ENCODE assay signal across 9 cellular contexts in the genomic region with DNA sequence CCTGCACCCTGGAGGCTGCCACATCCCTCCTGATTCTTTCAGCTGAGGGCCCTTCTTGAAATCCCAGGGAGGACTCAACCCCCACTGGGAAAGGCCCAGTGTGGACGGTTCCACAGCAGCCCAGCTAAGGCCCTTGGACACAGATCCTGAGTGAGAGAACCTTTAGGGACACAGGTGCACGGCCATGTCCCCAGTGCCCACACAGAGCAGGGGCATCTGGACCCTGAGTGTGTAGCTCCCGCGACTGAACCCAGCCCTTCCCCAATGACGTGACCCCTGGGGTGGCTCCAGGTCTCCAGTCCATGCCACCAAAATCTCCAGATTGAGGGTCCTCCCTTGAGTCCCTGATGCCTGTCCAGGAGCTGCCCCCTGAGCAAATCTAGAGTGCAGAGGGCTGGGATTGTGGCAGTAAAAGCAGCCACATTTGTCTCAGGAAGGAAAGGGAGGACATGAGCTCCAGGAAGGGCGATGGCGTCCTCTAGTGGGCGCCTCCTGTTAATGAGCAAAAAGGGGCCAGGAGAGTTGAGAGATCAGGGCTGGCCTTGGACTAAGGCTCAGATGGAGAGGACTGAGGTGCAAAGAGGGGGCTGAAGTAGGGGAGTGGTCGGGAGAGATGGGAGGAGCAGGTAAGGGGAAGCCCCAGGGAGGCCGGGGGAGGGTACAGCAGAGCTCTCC. TPM values are rescaled to one million over a fixed set of nuclear protein-coding genes. Genes with fewer than 3 reads are reported as not detected.
A peak's percentile ranks its signal among the peaks of the same experiment; 100 is the strongest.
DNase-seq lines count a peak whose midpoint lies in the region; ATAC-seq and TF ChIP-seq lines count a peak whose summit lies in the region.
"Had no signal": no experiment of that assay in that cellular context is flagged by ENCODE, and none has a peak within 500 bp of the region (broad histone marks: within the 10 kb centered on the region; RNA-seq: fewer than 3 reads in every experiment).

No MANE protein-coding gene starts in this region.

- peak; percentile 21 for DNase-seq in activated naive CD4-positive, alpha-beta T cell treated with anti-CD3 and anti-CD28 coated beads, Interleukin-2, amount 10 ng/mL, durations not matched to agents 7 days and 5 days
- no peak for DNase-seq in activated naive CD4-positive, alpha-beta T cell treated with anti-CD3 and anti-CD28 coated beads, Interleukin-2, amount 50 U/mL, for 16 hours
- DNase-seq in M059J (ENCODE audit: low read depth), result peak; percentile 6
- DNase-seq in activated naive CD8-positive, alpha-beta T cell treated with anti-CD3 and anti-CD28 coated beads, Interleukin-2, amount 10 ng/mL, durations not matched to agents 7 days and 5 days, result peak; percentile 25
- DNase-seq in transverse colon, result peak; percentile 70
- DNase-seq in naive thymus-derived CD8-positive, alpha-beta T cell, result no peak
- DNase-seq in T-helper 17 cell, result no peak
- no peak for DNase-seq in C1 segment of cervical spinal cord (lab: John Stamatoyannopoulos, UW)
- DNase-seq: psoas muscle had no signal

- peaks cover 0 to 29% (median 15%) of the 10 kb centered on the region in 4 donors for H3K4me1 ChIP-seq in transverse colon
- H3K4me1 ChIP-seq: psoas muscle had no signal

- WGBS in transverse colon (ENCODE audit: low coverage in 1 of 2), 2 donors, result 0 to 50% methylated on average over 1 to 9 of the region's 10 CpGs

- POLR2A ChIA-PET in activated naive CD8-positive, alpha-beta T cell treated with anti-CD3 and anti-CD28 coated beads, Interleukin-2, amount 10 ng/mL, durations not matched to agents 7 days and 5 days (lab: Charles Lee), result no interaction called here
- POLR2A ChIA-PET in naive thymus-derived CD8-positive, alpha-beta T cell (lab: Charles Lee), result no interaction called here

- H3K27me3 Mint-ChIP-seq in activated naive CD4-positive, alpha-beta T cell treated with anti-CD3 and anti-CD28 coated beads, Interleukin-2, amount 10 ng/mL, durations not matched to agents 7 days and 5 days, result peaks cover 53% of the 10 kb centered on the region
- H3K27me3 Mint-ChIP-seq in activated naive CD8-positive, alpha-beta T cell treated with anti-CD3 and anti-CD28 coated beads, Interleukin-2, amount 10 ng/mL, durations not matched to agents 7 days and 5 days, result peaks cover 13% of the 10 kb centered on the region
- H3K27me3 Mint-ChIP-seq in naive thymus-derived CD8-positive, alpha-beta T cell, result peaks cover 23 to 68% (median 35%) of the 10 kb centered on the region in 5 donors
- H3K27me3 Mint-ChIP-seq in T-helper 17 cell, result peaks cover 62% of the 10 kb centered on the region

- no peak overlapping the region for H3K27ac Mint-ChIP-seq in activated naive CD4-positive, alpha-beta T cell treated with anti-CD3 and anti-CD28 coated beads, Interleukin-2, amount 10 ng/mL, durations not matched to agents 7 days and 5 days
- no peak overlapping the region for H3K27ac Mint-ChIP-seq in activated naive CD8-positive, alpha-beta T cell treated with anti-CD3 and anti-CD28 coated beads, Interleukin-2, amount 10 ng/mL, durations not matched to agents 7 days and 5 days
- no peak overlapping the region for H3K27ac Mint-ChIP-seq in naive thymus-derived CD8-positive, alpha-beta T cell
- no peak overlapping the region for H3K27ac Mint-ChIP-seq in T-helper 17 cell

- TF ChIP-seq EP300 in transverse colon (IDR thresholded peaks at IDR 0.05; ENCODE audit: low read depth), result no peak

- CTCF ChIA-PET in activated naive CD4-positive, alpha-beta T cell treated with anti-CD3 and anti-CD28 coated beads, Interleukin-2, amount 10 ng/mL, durations not matched to agents 7 days and 5 days (lab: Charles Lee), result interaction anchor here (0.7 to 1.7 kb wide), 4 partner anchors 10 to 93 kb away, joined by 3 to 8 read pairs (median 4); no protein-coding TSS in a partner anchor

- no peaks in the 10 kb centered on the region for H3K9me3 Mint-ChIP-seq in activated naive CD4-positive, alpha-beta T cell treated with anti-CD3 and anti-CD28 coated beads, Interleukin-2, amount 10 ng/mL, durations not matched to agents 7 days and 5 days
- no peaks in the 10 kb centered on the region for H3K9me3 Mint-ChIP-seq in activated naive CD8-positive, alpha-beta T cell treated with anti-CD3 and anti-CD28 coated beads, Interleukin-2, amount 10 ng/mL, durations not matched to agents 7 days and 5 days
- H3K9me3 Mint-ChIP-seq in naive thymus-derived CD8-positive, alpha-beta T cell, result no peaks in the 10 kb centered on the region

- no peaks in the 10 kb centered on the region for H3K9me3 ChIP-seq in transverse colon
- H3K9me3 ChIP-seq in T-helper 17 cell (ENCODE audit: control insufficient read depth, low read length, poor library complexity, severe bottlenecking), result no peaks in the 10 kb centered on the region
- H3K9me3 ChIP-seq: psoas muscle had no signal

- intact Hi-C loops in transverse colon (cut with DNase I; ENCODE audit: low total_unique reads), result no loop called here

- no peaks in the 10 kb centered on the region for H3K4me1 Mint-ChIP-seq in activated naive CD4-positive, alpha-beta T cell treated with anti-CD3 and anti-CD28 coated beads, Interleukin-2, amount 10 ng/mL, durations not matched to agents 7 days and 5 days
- H3K4me1 Mint-ChIP-seq in activated naive CD8-positive, alpha-beta T cell treated with anti-CD3 and anti-CD28 coated beads, Interleukin-2, amount 10 ng/mL, durations not matched to agents 7 days and 5 days, result no peaks in the 10 kb centered on the region
- peaks cover 0 to 6% (median 3%) of the 10 kb centered on the region in 4 donors for H3K4me1 Mint-ChIP-seq in naive thymus-derived CD8-positive, alpha-beta T cell
- H3K4me1 Mint-ChIP-seq in T-helper 17 cell, result peaks cover 2% of the 10 kb centered on the region

- no peaks in the 10 kb centered on the region for H3K36me3 ChIP-seq in transverse colon

- H3K4me3 Mint-ChIP-seq in activated naive CD4-positive, alpha-beta T cell treated with anti-CD3 and anti-CD28 coated beads, Interleukin-2, amount 10 ng/mL, durations not matched to agents 7 days and 5 days, result no peak overlapping the region
- no peak overlapping the region for H3K4me3 Mint-ChIP-seq in activated naive CD8-positive, alpha-beta T cell treated with anti-CD3 and anti-CD28 coated beads, Interleukin-2, amount 10 ng/mL, durations not matched to agents 7 days and 5 days
- no peak overlapping the region for H3K4me3 Mint-ChIP-seq in naive thymus-derived CD8-positive, alpha-beta T cell
- H3K4me3 Mint-ChIP-seq in T-helper 17 cell, result no peak overlapping the region

- no peak overlapping the region for H3K4me3 ChIP-seq in transverse colon
- H3K4me3 ChIP-seq: psoas muscle had no signal

- no peak overlapping the region for H3K27ac ChIP-seq in transverse colon
- H3K27ac ChIP-seq: psoas muscle had no signal

- no peak for TF ChIP-seq POLR2A in transverse colon (IDR thresholded peaks at IDR 0.05)

- peaks cover 10% of the 10 kb centered on the region for H3K27me3 ChIP-seq in transverse colon

- in situ Hi-C loops in transverse colon (cut with MboI; ENCODE audit: low pct_ligation_motif_present in 1 of 4, low pct_unique_long_range_greater_than_20kb in 1 of 4, low sequenced_read_pairs in 3 of 4), result no loop called here

- peak; percentile 28 to 75 (median 59) for TF ChIP-seq CTCF in transverse colon (IDR thresholded peaks at IDR 0.05)

- no peaks in the 10 kb centered on the region for H3K36me3 Mint-ChIP-seq in activated naive CD4-positive, alpha-beta T cell treated with anti-CD3 and anti-CD28 coated beads, Interleukin-2, amount 10 ng/mL, durations not matched to agents 7 days and 5 days
- H3K36me3 Mint-ChIP-seq in activated naive CD8-positive, alpha-beta T cell treated with anti-CD3 and anti-CD28 coated beads, Interleukin-2, amount 10 ng/mL, durations not matched to agents 7 days and 5 days, result no peaks in the 10 kb centered on the region
- H3K36me3 Mint-ChIP-seq in naive thymus-derived CD8-positive, alpha-beta T cell, result peaks cover 0 to 3% (median 0%) of the 10 kb centered on the region in 3 donors
- peaks cover 2% of the 10 kb centered on the region for H3K36me3 Mint-ChIP-seq in T-helper 17 cell (ENCODE audit: low read depth)

- ATAC-seq in activated naive CD8-positive, alpha-beta T cell treated with anti-CD3 and anti-CD28 coated beads, Interleukin-2, amount 10 ng/mL, durations not matched to agents 7 days and 5 days (ENCODE audit: low read depth), result no peak
- ATAC-seq in naive thymus-derived CD8-positive, alpha-beta T cell, result no peak
- no peak for ATAC-seq in T-helper 17 cell
- ATAC-seq: psoas muscle had no signal

RNA-seq across cellular contexts. Expression of a gene that starts 6.9 kb away (rescaled TPM):
- not detected in 2 replicates for total RNA-seq in M059J (2014; rRNA removed; shearing (Covaris generic))
- total RNA-seq in activated naive CD8-positive, alpha-beta T cell treated with anti-CD3 and anti-CD28 coated beads, Interleukin-2, amount 10 ng/mL, durations not matched to agents 7 days and 5 days, result not detected
- 1,000 to 10,000 TPM in 3 of 4 donors, 10 to 100 TPM in 1; 95.5 to 1,964 (median 1,677) TPM for total RNA-seq in transverse colon
- total RNA-seq in naive thymus-derived CD8-positive, alpha-beta T cell, result not detected
- polyA plus RNA-seq in naive thymus-derived CD8-positive, alpha-beta T cell, result not detected
- total RNA-seq in T-helper 17 cell, result not detected

RNA-seq across cellular contexts. Expression of a gene that starts 13.5 kb away (rescaled TPM):
- not detected in 2 replicates for total RNA-seq in M059J (2014; rRNA removed; shearing (Covaris generic))
- not detected for total RNA-seq in activated naive CD8-positive, alpha-beta T cell treated with anti-CD3 and anti-CD28 coated beads, Interleukin-2, amount 10 ng/mL, durations not matched to agents 7 days and 5 days
- 1,000 to 10,000 TPM in 3 of 4 donors, 10 to 100 TPM in 1; 26.3 to 2,498 (median 1,946) TPM for total RNA-seq in transverse colon
- not detected for total RNA-seq in naive thymus-derived CD8-positive, alpha-beta T cell
- not detected for polyA plus RNA-seq in naive thymus-derived CD8-positive, alpha-beta T cell
- not detected for total RNA-seq in T-helper 17 cell

RNA-seq across cellular contexts. Expression of a gene that starts 53.8 kb away (rescaled TPM):
- not detected in 2 replicates for total RNA-seq in M059J (2014; rRNA removed; shearing (Covaris generic))
- not detected for total RNA-seq in activated naive CD8-positive, alpha-beta T cell treated with anti-CD3 and anti-CD28 coated beads, Interleukin-2, amount 10 ng/mL, durations not matched to agents 7 days and 5 days
- total RNA-seq in transverse colon (100 to 1,000 TPM in 2 of 4 donors, 10 to 100 TPM in 2; 33.8 to 209 (median 104) TPM), T-helper 17 cell (not detected)
- total RNA-seq in naive thymus-derived CD8-positive, alpha-beta T cell, result not detected
- not detected for polyA plus RNA-seq in naive thymus-derived CD8-positive, alpha-beta T cell

Comparison
In these comparisons a context has a peak if more than half of its experiments do, and no peak if none do; other contexts are left out.
1. DNase-seq: peak in activated naive CD4-positive, alpha-beta T cell treated with anti-CD3 and anti-CD28 coated beads, Interleukin-2, amount 10 ng/mL, durations not matched to agents 7 days and 5 days (single experiment), M059J (single experiment), activated naive CD8-positive, alpha-beta T cell treated with anti-CD3 and anti-CD28 coated beads, Interleukin-2, amount 10 ng/mL, durations not matched to agents 7 days and 5 days (single experiment) and transverse colon (single experiment); none in activated naive CD4-positive, alpha-beta T cell treated with anti-CD3 and anti-CD28 coated beads, Interleukin-2, amount 50 U/mL, for 16 hours (single experiment), naive thymus-derived CD8-positive, alpha-beta T cell (0 of 10), T-helper 17 cell (0 of 3) and C1 segment of cervical spinal cord (0 of 14).
2. RNA of a gene that starts 6.9 kb away (total RNA-seq): 95.5 to 1,964 TPM in transverse colon; not detected in M059J, not detected in activated naive CD8-positive, alpha-beta T cell treated with anti-CD3 and anti-CD28 coated beads, Interleukin-2, amount 10 ng/mL, durations not matched to agents 7 days and 5 days, not detected in naive thymus-derived CD8-positive, alpha-beta T cell and not detected in T-helper 17 cell; every median in the first group is over 10 times any median in the second.
3. RNA of a gene that starts 13.5 kb away (total RNA-seq): 26.3 to 2,498 TPM in transverse colon; not detected in M059J, not detected in activated naive CD8-positive, alpha-beta T cell treated with anti-CD3 and anti-CD28 coated beads, Interleukin-2, amount 10 ng/mL, durations not matched to agents 7 days and 5 days, not detected in naive thymus-derived CD8-positive, alpha-beta T cell and not detected in T-helper 17 cell; every median in the first group is over 10 times any median in the second.
4. RNA of a gene that starts 53.8 kb away (total RNA-seq): 33.8 to 209 TPM in transverse colon; not detected in M059J, not detected in activated naive CD8-positive, alpha-beta T cell treated with anti-CD3 and anti-CD28 coated beads, Interleukin-2, amount 10 ng/mL, durations not matched to agents 7 days and 5 days, not detected in naive thymus-derived CD8-positive, alpha-beta T cell and not detected in T-helper 17 cell; every median in the first group is over 10 times any median in the second.